18 cellular contexts compared by ENCODE assay signal in genomic region chr5:56116599-56117131, GRCh38.
DNase-seq lines count a peak whose midpoint lies in the region; ATAC-seq and TF ChIP-seq lines count a peak whose summit lies in the region.
"Had no signal": no experiment of that assay in that cellular context is flagged by ENCODE, and none has a peak within 500 bp of the region (broad histone marks: within the 10 kb centered on the region; RNA-seq: fewer than 3 reads in every experiment).

No MANE protein-coding gene starts in this region.

- H3K4me3 ChIP-seq in ACC112 (ENCODE audit: low read depth, low read length): no peak overlapping the region
- no peak overlapping the region for H3K4me3 ChIP-seq in GM23338
- no peak overlapping the region for H3K4me3 ChIP-seq in osteoblast (ENCODE audit: insufficient read depth, low read length)

- no peaks in the 10 kb centered on the region for H3K27me3 ChIP-seq in ACC112 (ENCODE audit: insufficient read depth, low read length)
- no peaks in the 10 kb centered on the region for H3K27me3 ChIP-seq in GM23338 (ENCODE audit: insufficient read depth)
- H3K27me3 ChIP-seq in osteoblast (ENCODE audit: insufficient read depth, low read length): no peaks in the 10 kb centered on the region
- H3K27me3 ChIP-seq: BE2C had no signal

- no peak overlapping the region for H3K4me3 Mint-ChIP-seq in GM23338

- peaks cover 5% of the 10 kb centered on the region; the same call in 2 of the 3 replicates for H3K9me3 Mint-ChIP-seq in GM23338

- H3K79me2 ChIP-seq in ACC112 (ENCODE audit: control insufficient read depth, insufficient read depth, low read length, unreplicated experiment): no peaks in the 10 kb centered on the region
- H3K79me2 ChIP-seq in GM23338 (replicated peaks; ENCODE audit: insufficient read depth): no peaks in the 10 kb centered on the region
- H3K79me2 ChIP-seq in osteoblast (ENCODE audit: insufficient read depth, low read length): no peaks in the 10 kb centered on the region

- TF ChIP-seq CTCF in GM23338 (conservative IDR thresholded peaks at IDR 0.05; ENCODE audit: low read depth in 2 of 2): no peak
- TF ChIP-seq CTCF in osteoblast (IDR thresholded peaks at IDR 0.05; ENCODE audit: extremely low read depth, low read depth, low read length): no peak

- DNase-seq in GM23338 (ENCODE audit: low spot score) (no peak), kidney tubule cell (ENCODE audit: low spot score) (peak; percentile 61), osteoblast (ENCODE audit: insufficient read length, low spot score, missing footprints) (no peak), NCI-H1694 (lab: John Stamatoyannopoulos, UW) (no peak), NCI-H2171 (lab: John Stamatoyannopoulos, UW) (no peak)
- DNase-seq: activated CD8-positive, alpha-beta memory T cell treated with anti-CD3 and anti-CD28 coated beads, Interleukin-2, amount 50 U/mL, for 4 hours; BE2C; caudate nucleus; effector CD8-positive, alpha-beta T cell; left colon; NCI-H1105; NCI-H446; PC-3; stimulated activated CD4-positive, alpha-beta T cell treated with anti-CD3 and anti-CD28 coated beads, Interleukin-15, amount 100 ng/mL, for 24 hours; substantia nigra had no signal

- no peaks in the 10 kb centered on the region for H3K27me3 Mint-ChIP-seq in GM23338 (ENCODE audit: insufficient read depth, low read depth, poor library complexity)

- no peak overlapping the region for H3K27ac ChIP-seq in ACC112 (ENCODE audit: low read depth, low read length)
- H3K27ac ChIP-seq in GM23338 (ENCODE audit: low read depth): no peak overlapping the region
- no peak overlapping the region for H3K27ac ChIP-seq in osteoblast (ENCODE audit: low read depth, low read length)

- H3K4me1 Mint-ChIP-seq in GM23338: no peaks in the 10 kb centered on the region

- H2AFZ ChIP-seq in ACC112 (ENCODE audit: low read length, unreplicated experiment) (peak overlapping the region; percentile 0), GM23338 (0 out of 2 replicates have a peak overlapping the region, but pooled peaks have one; percentile 72), osteoblast (ENCODE audit: low read length) (no peak overlapping the region)

- H3K4me2 ChIP-seq in GM23338 (no peak overlapping the region), osteoblast (ENCODE audit: insufficient read depth, low read length) (no peak overlapping the region)

- no peaks in the 10 kb centered on the region for H3K9me2 ChIP-seq in GM23338 (ENCODE audit: insufficient read depth)

- H3K27ac Mint-ChIP-seq in GM23338: no peak overlapping the region

- no peaks in the 10 kb centered on the region for H3K9me3 ChIP-seq in osteoblast (ENCODE audit: low read depth, low read length)
- H3K9me3 ChIP-seq: BE2C had no signal

- H3F3A ChIP-seq in GM23338 (replicated peaks; ENCODE audit: low read depth): no peaks in the 10 kb centered on the region

- H4K20me1 ChIP-seq in GM23338 (replicated peaks; ENCODE audit: insufficient read depth) (no peaks in the 10 kb centered on the region), osteoblast (ENCODE audit: insufficient read depth, low read length) (no peaks in the 10 kb centered on the region)

- ATAC-seq in GM23338 (no peak), HG03378 (IDR thresholded peaks at IDR 0.05; ENCODE audit: unreplicated experiment) (no peak)
- ATAC-seq: left colon, PC-3 had no signal

- H3K4me1 ChIP-seq in ACC112 (ENCODE audit: control insufficient read depth, insufficient read depth, low read length, unreplicated experiment): peaks cover 10% of the 10 kb centered on the region
- H3K4me1 ChIP-seq in GM23338 (ENCODE audit: insufficient read depth): no peaks in the 10 kb centered on the region
- no peaks in the 10 kb centered on the region for H3K4me1 ChIP-seq in osteoblast (ENCODE audit: insufficient read depth, low read length)
- H3K4me1 ChIP-seq: BE2C had no signal

- H3K36me3 Mint-ChIP-seq in GM23338 (ENCODE audit: low read depth): no peaks in the 10 kb centered on the region

- H3K36me3 ChIP-seq in ACC112 (ENCODE audit: insufficient read depth, low read length): no peaks in the 10 kb centered on the region
- no peaks in the 10 kb centered on the region; the same call in 1 of the 2 replicates for H3K36me3 ChIP-seq in GM23338 (ENCODE audit: insufficient read depth)
- no peaks in the 10 kb centered on the region for H3K36me3 ChIP-seq in osteoblast (ENCODE audit: insufficient read depth, low read length)
- H3K36me3 ChIP-seq: BE2C had no signal

TF ChIP-seq in GM23338, 12 proteins besides CTCF, POLR2A, EP300 and RAD21:
- TF ChIP-seq ZNF331 (CRISPR knock-in tag; IDR thresholded peaks at IDR 0.05; ENCODE audit: low read depth) (no peak), JUNB (IDR thresholded peaks at IDR 0.05; ENCODE audit: unreplicated experiment) (no peak), EZH2 (IDR thresholded peaks at IDR 0.05; ENCODE audit: low read depth, unreplicated experiment) (no peak), REST (IDR thresholded peaks at IDR 0.05; ENCODE audit: unreplicated experiment) (no peak), ZNF114 (CRISPR knock-in tag; IDR thresholded peaks at IDR 0.05) (no peak)

TF ChIP-seq in PFSK-1, 5 proteins besides CTCF, POLR2A, EP300 and RAD21:
- TF ChIP-seq POLR2AphosphoS5 (IDR thresholded peaks at IDR 0.05; ENCODE audit: low read depth, low read length): no peak
- no peak for TF ChIP-seq SIN3A (IDR thresholded peaks at IDR 0.05; ENCODE audit: borderline replicate concordance, insufficient read depth, low read length)
- TF ChIP-seq REST (IDR thresholded peaks at IDR 0.05; ENCODE audit: insufficient read depth in 1 of 2, low read depth in 2 of 2, low read length in 2 of 2): peak; percentile 45 to 50; a peak in 2 of 4 replicates
TF ChIP-seq in PFSK-1: peak in this region for 1.
